8 cellular contexts compared by ENCODE assay signal in genomic region chr1:75725861-75726361, GRCh38. TPM values are rescaled to one million over a fixed set of nuclear protein-coding genes. Genes with fewer than 3 reads are reported as not detected.
DNase-seq lines count a peak whose midpoint lies in the region; ATAC-seq and TF ChIP-seq lines count a peak whose summit lies in the region.

No MANE protein-coding gene starts in this region.

- H3K4me3 ChIP-seq in PC-9 (peak overlapping the region; percentile 90), esophagus muscularis mucosa (peak overlapping the region; percentile 75 to 77 (median 76)), retinal pigment epithelial cell (ENCODE audit: low read length) (peak overlapping the region; percentile 89)

- H3K9me3 ChIP-seq in PC-9 (ENCODE audit: insufficient read depth, low read depth) (no peaks in the 10 kb centered on the region), esophagus muscularis mucosa (no peaks in the 10 kb centered on the region)

- H3K9me2 ChIP-seq in PC-9 (ENCODE audit: insufficient read depth): no peaks in the 10 kb centered on the region

- peaks cover 47% of the 10 kb centered on the region for H3K79me2 ChIP-seq in PC-9 (ENCODE audit: low read depth)

- H3K27ac ChIP-seq in PC-9 (peak overlapping the region; percentile 73), esophagus muscularis mucosa (replicated peaks in 1 of 4) (peak overlapping the region in 3 of 4 donors; percentile 92 to 94 (median 93))

- ATAC-seq in GM21515 (IDR thresholded peaks at IDR 0.05; ENCODE audit: unreplicated experiment): no peak
- ATAC-seq in GM21528 (IDR thresholded peaks at IDR 0.05; ENCODE audit: low FRiP score, unreplicated experiment): no peak

- TF ChIP-seq POLR2A in esophagus muscularis mucosa (IDR thresholded peaks at IDR 0.05; ENCODE audit: low read depth): no peak

- DNase-seq in DMS 273 (lab: John Stamatoyannopoulos, UW; ENCODE audit: unreplicated experiment): peak; percentile 39
- DNase-seq in DMS 273 treated with DMSO at 0.1 percent for 48 hours (lab: John Stamatoyannopoulos, UW): no peak
- no peak for DNase-seq in PC-9
- DNase-seq in esophagus muscularis mucosa (ENCODE audit: extremely low spot score): no peak
- no peak for DNase-seq in retinal pigment epithelial cell (ENCODE audit: low read depth)
- no peak for DNase-seq in NCI-H2196 treated with DMSO at 0.1 percent for 48 hours (lab: John Stamatoyannopoulos, UW; ENCODE audit: unreplicated experiment)

- BruUV-seq in PC-9 (replicated peaks; lab: Mats Ljungman, UMichigan): no TSS peak

- H3K36me3 ChIP-seq in PC-9 (ENCODE audit: low read depth) (no peaks in the 10 kb centered on the region), esophagus muscularis mucosa (no peaks in the 10 kb centered on the region)

- intact Hi-C loops in PC-9 (cut with micrococcal nuclease; ENCODE audit: unreplicated experiment) (no loop called here), esophagus muscularis mucosa (cut with DNase I) (no loop called here)

- CTCF ChIA-PET in PC-9 (lab: Charles Lee): no interaction called here

- no peak for TF ChIP-seq EP300 in esophagus muscularis mucosa (IDR thresholded peaks at IDR 0.05)

- 77% methylated on average over 11 of the region's 11 CpGs for WGBS in esophagus muscularis mucosa

- TF ChIP-seq CTCF in PC-9 (conservative IDR thresholded peaks at IDR 0.05) (no peak), esophagus muscularis mucosa (IDR thresholded peaks at IDR 0.05) (no peak), retinal pigment epithelial cell (conservative IDR thresholded peaks at IDR 0.05; ENCODE audit: low read depth, low read length) (no peak)

- peak overlapping the region; percentile 86 for H3K4me2 ChIP-seq in PC-9

- peaks cover 12% of the 10 kb centered on the region; the same call in 1 of the 2 replicates for H3F3A ChIP-seq in PC-9 (ENCODE audit: insufficient read depth, low read depth)

- no peaks in the 10 kb centered on the region for H4K20me1 ChIP-seq in PC-9 (ENCODE audit: insufficient read depth)

- H2AFZ ChIP-seq in PC-9: peak overlapping the region; percentile 96

- H3K27me3 ChIP-seq in PC-9 (ENCODE audit: insufficient read depth, low read depth) (no peaks in the 10 kb centered on the region), esophagus muscularis mucosa (no peaks in the 10 kb centered on the region)

- POLR2A ChIA-PET in PC-9 (lab: Charles Lee; ENCODE audit: unreplicated experiment): interaction anchor here (0.6 kb wide), 1 partner anchor 53 kb away, joined by 4 read pairs; no protein-coding TSS in a partner anchor

- H3K4me1 ChIP-seq in PC-9 (replicated peaks; ENCODE audit: insufficient read depth): peaks cover 17% of the 10 kb centered on the region
- peaks cover 18 to 34% (median 31%) of the 10 kb centered on the region in 4 donors for H3K4me1 ChIP-seq in esophagus muscularis mucosa

RNA-seq across cellular contexts. Expression of gene ACADM, which starts 1.4 kb away (rescaled TPM):
- total RNA-seq in PC-9 (2021) (33.0 and 36.5 TPM in 2 replicates), esophagus muscularis mucosa (10 to 100 TPM; 50.9 to 71.1 (median 59.7) TPM)
